ENCODE assay signal across 11 cellular contexts in genomic region chr17:71085238-71086033, GRCh38.
DNase-seq lines count a peak whose midpoint lies in the region; ATAC-seq and TF ChIP-seq lines count a peak whose summit lies in the region.
"Had no signal": no experiment of that assay in that cellular context is flagged by ENCODE, and none has a peak within 500 bp of the region (broad histone marks: within the 10 kb centered on the region; RNA-seq: fewer than 3 reads in every experiment).

No MANE protein-coding gene starts in this region.

- no peaks in the 10 kb centered on the region for H3K4me1 Mint-ChIP-seq in stimulated activated naive CD8-positive, alpha-beta T cell treated with anti-CD3 and anti-CD28 coated beads, Interleukin-15, amount 100 ng/mL, for 72 hours
- H3K4me1 Mint-ChIP-seq: activated naive CD8-positive, alpha-beta T cell treated with anti-CD3 and anti-CD28 coated beads, Interleukin-2, amount 10 ng/mL, durations not matched to agents 7 days and 5 days; memory B cell had no signal

- no peak overlapping the region for H3K4me3 ChIP-seq in lower lobe of right lung

- no peaks in the 10 kb centered on the region for H3K27me3 Mint-ChIP-seq in stimulated activated naive CD8-positive, alpha-beta T cell treated with anti-CD3 and anti-CD28 coated beads, Interleukin-15, amount 100 ng/mL, for 72 hours
- H3K27me3 Mint-ChIP-seq: activated naive CD8-positive, alpha-beta T cell treated with anti-CD3 and anti-CD28 coated beads, Interleukin-2, amount 10 ng/mL, durations not matched to agents 7 days and 5 days; memory B cell had no signal

- no peaks in the 10 kb centered on the region for H3K36me3 ChIP-seq in lower lobe of right lung

- no peak overlapping the region for H3K27ac Mint-ChIP-seq in stimulated activated naive CD8-positive, alpha-beta T cell treated with anti-CD3 and anti-CD28 coated beads, Interleukin-15, amount 100 ng/mL, for 72 hours
- H3K27ac Mint-ChIP-seq: activated naive CD8-positive, alpha-beta T cell treated with anti-CD3 and anti-CD28 coated beads, Interleukin-2, amount 10 ng/mL, durations not matched to agents 7 days and 5 days; memory B cell had no signal

- intact Hi-C loops in lower lobe of right lung (cut with DNase I) = no loop called here

- no peak for TF ChIP-seq CTCF in lower lobe of right lung (IDR thresholded peaks at IDR 0.05)

- no peaks in the 10 kb centered on the region for H3K27me3 ChIP-seq in lower lobe of right lung (ENCODE audit: low read depth)

- no peak overlapping the region for H3K4me3 Mint-ChIP-seq in stimulated activated naive CD8-positive, alpha-beta T cell treated with anti-CD3 and anti-CD28 coated beads, Interleukin-15, amount 100 ng/mL, for 72 hours
- H3K4me3 Mint-ChIP-seq: activated naive CD8-positive, alpha-beta T cell treated with anti-CD3 and anti-CD28 coated beads, Interleukin-2, amount 10 ng/mL, durations not matched to agents 7 days and 5 days; memory B cell had no signal

- no peaks in the 10 kb centered on the region for H3K9me3 ChIP-seq in lower lobe of right lung

- no peaks in the 10 kb centered on the region for H3K4me1 ChIP-seq in lower lobe of right lung

- no peak for TF ChIP-seq POLR2A in erythroblast (IDR thresholded peaks at IDR 0.05; ENCODE audit: low read length)

- H3K27ac ChIP-seq in lower lobe of right lung = no peak overlapping the region

- DNase-seq in stimulated activated naive CD8-positive, alpha-beta T cell treated with anti-CD3 and anti-CD28 coated beads, Interleukin-15, Interleukin-2, amounts not matched to agents 100 U/mL and 50 U/mL, for 24 hours = peak; percentile 7
- no peak for DNase-seq in stimulated activated naive CD8-positive, alpha-beta T cell treated with anti-CD3 and anti-CD28 coated beads, Interleukin-15, amount 100 ng/mL, for 72 hours
- DNase-seq in NCI-H69 (lab: John Stamatoyannopoulos, UW) (peak; percentile 47), erythroblast (lab: John Stamatoyannopoulos, UW) (peak; percentile 0 to 9), ureter (ENCODE audit: low spot score) (no peak), lower lobe of right lung (no peak)
- DNase-seq: activated naive CD8-positive, alpha-beta T cell treated with anti-CD3 and anti-CD28 coated beads, Interleukin-2, amount 10 ng/mL, durations not matched to agents 7 days and 5 days; NCI-H1930 had no signal

- no peak for ATAC-seq in stimulated activated naive CD8-positive, alpha-beta T cell treated with anti-CD3 and anti-CD28 coated beads, Interleukin-15, Interleukin-2, amounts not matched to agents 100 U/mL and 50 U/mL, for 24 hours
- no peak for ATAC-seq in stimulated activated naive CD8-positive, alpha-beta T cell treated with anti-CD3 and anti-CD28 coated beads, Interleukin-15, amount 100 ng/mL, for 72 hours
- ATAC-seq in HG02970 (IDR thresholded peaks at IDR 0.05; ENCODE audit: low FRiP score, unreplicated experiment) = no peak
- ATAC-seq in lower lobe of right lung = no peak
- no peak for ATAC-seq in HG03280 (IDR thresholded peaks at IDR 0.05; ENCODE audit: unreplicated experiment)

- no peaks in the 10 kb centered on the region for H3K9me3 Mint-ChIP-seq in stimulated activated naive CD8-positive, alpha-beta T cell treated with anti-CD3 and anti-CD28 coated beads, Interleukin-15, amount 100 ng/mL, for 72 hours

Comparison
In these comparisons a context has a peak if more than half of its experiments do, and no peak if none do; other contexts are left out.
1. DNase-seq: peak in stimulated activated naive CD8-positive, alpha-beta T cell treated with anti-CD3 and anti-CD28 coated beads, Interleukin-15, Interleukin-2, amounts not matched to agents 100 U/mL and 50 U/mL, for 24 hours (single experiment), NCI-H69 (single experiment) and erythroblast (2 of 2); none in stimulated activated naive CD8-positive, alpha-beta T cell treated with anti-CD3 and anti-CD28 coated beads, Interleukin-15, amount 100 ng/mL, for 72 hours (0 of 2), ureter (single experiment) and lower lobe of right lung (single experiment).